In genomic region chr11:111604392-111605009, GRCh38 we compare ENCODE assay signal across 8 cellular contexts. TPM values are rescaled to one million over a fixed set of nuclear protein-coding genes. Genes with fewer than 3 reads are reported as not detected.
A peak's percentile ranks its signal among the peaks of the same experiment; 100 is the strongest.
DNase-seq lines count a peak whose midpoint lies in the region; ATAC-seq, FAIRE-seq and TF ChIP-seq lines count a peak whose summit lies in the region.

No MANE protein-coding gene starts in this region.

- H3K4me1 ChIP-seq in GM23338 (ENCODE audit: insufficient read depth) (peaks cover 22% of the 10 kb centered on the region), K562 (replicated peaks in 1 of 2; ENCODE audit: control insufficient read depth in 2 of 2, insufficient read depth in 2 of 2, low read length in 2 of 2) (peaks cover 12 to 17% of the 10 kb centered on the region in 2 experiments; a peak in 4 of 5 replicates), kidney (ENCODE audit: control insufficient read depth in 1 of 2, insufficient read depth in 1 of 2, low read depth in 1 of 2, low read length in 2 of 2) (peaks cover 3 to 6% of the 10 kb centered on the region in 2 donors)

- no peaks in the 10 kb centered on the region for H3K27me3 Mint-ChIP-seq in CD14-positive monocyte (ENCODE audit: low read depth in 3 of 3)
- peaks cover 19% of the 10 kb centered on the region for H3K27me3 Mint-ChIP-seq in GM23338 (ENCODE audit: insufficient read depth, low read depth, poor library complexity)

- intact Hi-C loops in CD14-positive monocyte (cut with micrococcal nuclease), result loop anchor here (5.0 kb wide), 2 partner anchors 173 to 238 kb away; no protein-coding TSS in a partner anchor
- intact Hi-C loops in K562 (cut with micrococcal nuclease), result loop anchor here (5.0 to 10.0 kb wide), 4 partner anchors 37 to 680 kb away; no protein-coding TSS in a partner anchor
- intact Hi-C loops in kidney (cut with DNase I), result loop anchor here (5.0 to 10.0 kb wide), 2 partner anchors 173 to 240 kb away; no protein-coding TSS in a partner anchor

- no peaks in the 10 kb centered on the region for H3K9me2 ChIP-seq in GM23338 (ENCODE audit: insufficient read depth)

- TF ChIP-seq EP300 in K562 (IDR thresholded peaks at IDR 0.05; ENCODE audit: low read length), result no peak

- H3K27ac Mint-ChIP-seq in CD14-positive monocyte, result no peak overlapping the region
- no peak overlapping the region for H3K27ac Mint-ChIP-seq in GM23338

- peak; percentile 41 to 57 for TF ChIP-seq RAD21 in K562 (CRISPR knock-in tag; conservative IDR thresholded peaks at IDR 0.05 in 1 of 2, IDR thresholded peaks at IDR 0.05 in 1 of 2)

- H3K4me1 Mint-ChIP-seq in CD14-positive monocyte (peaks cover 26% of the 10 kb centered on the region), GM23338 (peaks cover 23% of the 10 kb centered on the region)

- H3K4me3 ChIP-seq in GM23338 (no peak overlapping the region), K562 (peak overlapping the region; percentile 25), kidney (ENCODE audit: low read length in 2 of 2) (peak overlapping the region; percentile 91 to 95)

- H3K79me2 ChIP-seq in GM23338 (replicated peaks; ENCODE audit: insufficient read depth), result peaks cover 44% of the 10 kb centered on the region
- H3K79me2 ChIP-seq in K562 (ENCODE audit: control insufficient read depth, insufficient read depth, low read length), result peaks cover 52% of the 10 kb centered on the region

- under 1% methylated on average over 7 of the region's 9 CpGs for WGBS in K562 (ENCODE audit: insufficient coverage, low coverage, missing lambda C conversion rate)

- ATAC-seq in GM23338 (no peak), K562 (peak; percentile 10; the same call in 1 of the 3 replicates), GM18519 (IDR thresholded peaks at IDR 0.05; ENCODE audit: low FRiP score, unreplicated experiment) (no peak), HG03457 (IDR thresholded peaks at IDR 0.05; ENCODE audit: unreplicated experiment) (no peak)

- TF ChIP-seq POLR2A in K562 (conservative IDR thresholded peaks at IDR 0.05), result no peak

- no peaks in the 10 kb centered on the region for H3K36me3 Mint-ChIP-seq in CD14-positive monocyte
- no peaks in the 10 kb centered on the region for H3K36me3 Mint-ChIP-seq in GM23338 (ENCODE audit: low read depth)

- no TSS peak for BruUV-seq in K562 (replicated peaks; lab: Mats Ljungman, UMichigan)

- H3K9me3 Mint-ChIP-seq in CD14-positive monocyte, result no peaks in the 10 kb centered on the region
- H3K9me3 Mint-ChIP-seq in GM23338, result no peaks in the 10 kb centered on the region

- DNase-seq in CD14-positive monocyte (ENCODE audit: low spot score) (no peak), GM23338 (ENCODE audit: low spot score) (peak; percentile 87), NCI-H69 (lab: John Stamatoyannopoulos, UW) (peak; percentile 78), K562 (ENCODE audit: extremely low read depth in 1 of 4, low spot score in 3 of 4) (peak; percentile 39 to 66 (median 48)), kidney (no peak)

- in situ Hi-C loops in K562 (cut with MboI), result loop anchor here (5.0 to 10.0 kb wide), 4 partner anchors 173 to 620 kb away; partner anchors contain the start of gene PTS

- H3K9ac ChIP-seq in K562 (ENCODE audit: insufficient read depth in 1 of 2, low read depth in 2 of 2, low read length in 2 of 2) (peak overlapping the region in 1 of 2 experiments; percentile 50; a peak in 2 of 4 replicates), kidney (ENCODE audit: low read length in 2 of 2) (peak overlapping the region in 1 of 2 donors; percentile 90)

- no peaks in the 10 kb centered on the region for H3K9me3 ChIP-seq in K562 (replicated peaks; ENCODE audit: control insufficient read depth, insufficient read depth, low read depth, low read length)
- H3K9me3 ChIP-seq in kidney (ENCODE audit: control insufficient read depth in 1 of 2, low read length in 2 of 2), result no peaks in the 10 kb centered on the region

- TF ChIP-seq CTCF in CD14-positive monocyte (IDR thresholded peaks at IDR 0.05), result peak; percentile 60
- TF ChIP-seq CTCF in GM23338 (conservative IDR thresholded peaks at IDR 0.05; ENCODE audit: low read depth in 2 of 2), result peak; percentile 61 to 77
- peak; percentile 45 to 70 (median 69); a peak in 5 of 6 replicates for TF ChIP-seq CTCF in K562 (IDR thresholded peaks at IDR 0.05 in 2 of 3, conservative IDR thresholded peaks at IDR 0.05 in 1 of 3; ENCODE audit: insufficient read depth in 2 of 3, low read depth in 1 of 3, low read length in 3 of 3)
- TF ChIP-seq CTCF in kidney (IDR thresholded peaks at IDR 0.05; ENCODE audit: borderline replicate concordance, extremely low read depth, insufficient read depth), result peak; percentile 59

- H2AFZ ChIP-seq in GM23338 (no peak overlapping the region), K562 (ENCODE audit: low read depth, low read length) (peak overlapping the region; percentile 52; the same call in 1 of the 2 replicates)

- FAIRE-seq in K562 (lab: Jason Lieb, UNC), result peak; percentile 46
- FAIRE-seq in kidney (lab: Jason Lieb, UNC), result peak; percentile 72

- POLR2A ChIA-PET in K562 (lab: Yijun Ruan, JAX), result interaction anchor here (0.7 to 1.3 kb wide), 5 partner anchors 13 to 172 kb away, joined by 3 to 4 read pairs (median 3); partner anchors contain the start of gene PPP2R1B

- H3F3A ChIP-seq in GM23338 (replicated peaks; ENCODE audit: low read depth), result no peaks in the 10 kb centered on the region

- H3K27ac ChIP-seq in GM23338 (ENCODE audit: low read depth), result no peak overlapping the region
- H3K27ac ChIP-seq in K562 (ENCODE audit: extremely low read depth, low read depth, low read length), result peak overlapping the region; percentile 10; the same call in 1 of the 3 replicates
- peak overlapping the region in 1 of 2 donors; percentile 96 for H3K27ac ChIP-seq in kidney (ENCODE audit: low read depth in 2 of 2, low read length in 2 of 2)
- H3K27ac ChIP-seq in temporal lobe (ENCODE audit: low read depth, low read length), result peak overlapping the region; percentile 88

- H3K4me3 Mint-ChIP-seq in CD14-positive monocyte, result peak overlapping the region in 1 of 2 donors; percentile 13
- H3K4me3 Mint-ChIP-seq in GM23338, result peak overlapping the region; percentile 21; the same call in 2 of the 3 replicates

- peaks cover 28% of the 10 kb centered on the region for H3K27me3 ChIP-seq in GM23338 (ENCODE audit: insufficient read depth)
- H3K27me3 ChIP-seq in K562 (ENCODE audit: control insufficient read depth in 2 of 2, insufficient read depth in 2 of 2, low read length in 2 of 2), result no peaks in the 10 kb centered on the region

- H4K20me1 ChIP-seq in GM23338 (replicated peaks; ENCODE audit: insufficient read depth), result peaks cover 19% of the 10 kb centered on the region
- H4K20me1 ChIP-seq in K562 (replicated peaks; ENCODE audit: control insufficient read depth, insufficient read depth, low read length), result 0 out of 2 replicates have a peak, but pooled peaks cover 4% of the 10 kb centered on the region

- H3K4me2 ChIP-seq in GM23338 (no peak overlapping the region), K562 (ENCODE audit: insufficient read depth, low read length) (peak overlapping the region; percentile 64)

- CTCF ChIA-PET in K562 (lab: Yijun Ruan, JAX; ENCODE audit: low intra/inter-chr PET ratio), result interaction anchor here (1.1 to 5.8 kb wide), 4 partner anchors 162 to 676 kb away, joined by 3 to 38 read pairs (median 6); partner anchors contain the start of gene PPP2R1B

- H3K36me3 ChIP-seq in GM23338 (ENCODE audit: insufficient read depth), result no peaks in the 10 kb centered on the region
- no peaks in the 10 kb centered on the region for H3K36me3 ChIP-seq in K562 (ENCODE audit: control insufficient read depth, insufficient read depth, low read length)
- no peaks in the 10 kb centered on the region for H3K36me3 ChIP-seq in kidney (ENCODE audit: control insufficient read depth in 1 of 2, insufficient read depth in 2 of 2, low read length in 2 of 2)

- no peaks in the 10 kb centered on the region for H3K9me1 ChIP-seq in K562 (ENCODE audit: control insufficient read depth, insufficient read depth, low read length)

TF ChIP-seq in GM23338, 12 proteins besides CTCF, POLR2A, EP300 and RAD21 (continues in another document):
- TF ChIP-seq CREB1 (CRISPR knock-in tag; IDR thresholded peaks at IDR 0.05; ENCODE audit: low read depth) (no peak), JUNB (IDR thresholded peaks at IDR 0.05; ENCODE audit: unreplicated experiment) (no peak)

TF ChIP-seq in K562, 482 proteins besides CTCF, POLR2A, EP300 and RAD21 (continues in another document):
- TF ChIP-seq MYBL2 (IDR thresholded peaks at IDR 0.05; ENCODE audit: low read depth) (peak; percentile 87), MYBL2 (CRISPR knock-in tag; IDR thresholded peaks at IDR 0.05; ENCODE audit: borderline replicate concordance) (no peak)

RNA-seq across cellular contexts. Expression of gene SIK2, which starts 2.3 kb away (rescaled TPM):
- under 1 TPM; 0.16 to 0.23 TPM for polyA plus RNA-seq in CD14-positive monocyte
- 6.6 and 6.7 TPM in 2 replicates for total RNA-seq in GM23338 (2014; rRNA removed; shearing (Covaris generic))
- polyA plus RNA-seq in GM23338 (2016; fragmentation: Nextera tagmentation; extraction: Ambion mirVana), result 2.3 and 2.6 TPM in 2 replicates
- 9.4 and 10.0 TPM in 2 replicates for total RNA-seq in K562 (2011; cell fraction: chromatin; rRNA removed; ENCODE audit: low replicate concordance)
- 5.4 and 5.8 TPM in 2 replicates for total RNA-seq in K562 (2011; cell fraction: nucleolus; rRNA removed)
- total RNA-seq in K562 (2011; cell fraction: nucleoplasm; rRNA removed), result 6.8 and 6.9 TPM in 2 replicates
- total RNA-seq in K562 (2014; rRNA removed), result 3.4 and 4.1 TPM in 2 replicates
- 3.7 and 3.8 TPM in 2 replicates for total RNA-seq in K562 (2014; rRNA removed; fragmentation: Illumina TruSeq; extraction: Trizol)
- total RNA-seq in K562 (2015; rRNA removed; fragmentation: Illumina TruSeq; extraction: Trizol), result 4.5 and 4.8 TPM in 2 replicates
- 6.4 and 11.3 TPM in 2 replicates for total RNA-seq in K562 (2021)
- 7.3 and 10.3 TPM in 2 replicates for polyA plus RNA-seq in K562 (2011; rRNA removed)
- polyA plus RNA-seq in K562 (2011; cell fraction: cytosol; rRNA removed), result 7.6 and 7.8 TPM in 2 replicates
- polyA plus RNA-seq in K562 (2011; cell fraction: nucleus; rRNA removed), result 10.9 and 15.0 TPM in 2 replicates
- 5.4 and 7.9 TPM in 2 replicates for polyA plus RNA-seq in K562 (2012)
- polyA plus RNA-seq in K562 (2014; fragmentation: Illumina TruSeq; extraction: Trizol), result 9.3 and 11.6 TPM in 2 replicates
- under 1 TPM; 0.74 to 0.77 TPM for polyA plus RNA-seq in K562 (2014; fragmentation: Nextera tagmentation; extraction: Ambion mirVana)
- 3.2 and 3.3 TPM in 2 replicates for polyA plus RNA-seq in K562 (2014; rRNA removed)
- 7.6 and 13.0 TPM in 2 replicates for polyA minus RNA-seq in K562 (2011; rRNA and poly(A)+ RNA removed)
- polyA minus RNA-seq in K562 (2011; cell fraction: cytosol; rRNA and poly(A)+ RNA removed), result 5.2 and 13.6 TPM in 2 replicates
- polyA minus RNA-seq in K562 (2011; cell fraction: nucleus; rRNA and poly(A)+ RNA removed), result 5.3 and 7.1 TPM in 2 replicates
- 40.1 TPM for total RNA-seq in kidney
- polyA plus RNA-seq in kidney (ENCODE audit: insufficient read depth, low read depth, low replicate concordance), result 6.4 TPM
- total RNA-seq in temporal lobe, result 17.0 TPM

Comparison
In these comparisons a context has a peak if more than half of its experiments do, and no peak if none do; other contexts are left out.
1. DNase-seq: peak in GM23338 (single experiment), NCI-H69 (single experiment) and K562 (4 of 4); none in CD14-positive monocyte (single experiment) and kidney (single experiment).
2. Peak in every context shown above with its lines, with median percentiles within 50 percentile points of each other: CTCF ChIP-seq.